1 cellular context compared by ENCODE assay signal in the genomic region with DNA sequence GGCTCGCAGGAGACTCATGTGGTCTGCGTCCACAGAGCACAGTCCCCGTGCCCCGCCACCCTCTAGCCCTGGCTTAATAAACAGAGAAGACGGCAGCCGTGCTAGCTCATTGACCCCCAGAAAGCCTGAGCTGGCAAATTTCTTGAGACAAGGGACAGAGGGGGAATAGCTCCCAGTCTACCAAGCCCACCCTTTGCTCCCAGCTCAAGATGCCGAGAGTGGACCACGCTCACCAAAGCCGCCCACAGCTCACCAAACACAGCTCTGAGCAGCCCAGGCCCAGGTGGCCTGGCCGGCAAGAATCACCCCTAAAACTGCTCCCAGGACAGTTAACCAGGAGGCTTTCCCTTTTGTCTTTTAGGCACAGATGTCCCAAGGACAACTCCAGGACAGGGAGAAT.
TF ChIP-seq lines count a peak whose summit lies in the region.

No MANE protein-coding gene starts in this region.

TF ChIP-seq in endothelial cell of umbilical vein, 7 proteins besides CTCF, POLR2A, EP300 and RAD21:
- TF ChIP-seq JUN (IDR thresholded peaks at IDR 0.05; ENCODE audit: borderline replicate concordance, insufficient read depth, insufficient read length, low read depth) (no peak), FOS (IDR thresholded peaks at IDR 0.05; ENCODE audit: borderline replicate concordance, insufficient read depth, low read length) (no peak), EZH2 (IDR thresholded peaks at IDR 0.05; ENCODE audit: borderline replicate concordance, low read depth, low read length, severe bottlenecking) (no peak), POLR2AphosphoS5 (IDR thresholded peaks at IDR 0.05; ENCODE audit: insufficient read depth, low read depth, low read length) (no peak), GATA2 (IDR thresholded peaks at IDR 0.05; ENCODE audit: insufficient read depth, insufficient read length, low read depth, low read length) (no peak), MYC (IDR thresholded peaks at IDR 0.05; ENCODE audit: low read depth, low read length) (no peak)
- TF ChIP-seq, protein P1, sequence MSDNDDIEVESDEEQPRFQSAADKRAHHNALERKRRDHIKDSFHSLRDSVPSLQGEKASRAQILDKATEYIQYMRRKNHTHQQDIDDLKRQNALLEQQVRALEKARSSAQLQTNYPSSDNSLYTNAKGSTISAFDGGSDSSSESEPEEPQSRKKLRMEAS (IDR thresholded peaks at IDR 0.05; ENCODE audit: insufficient read depth, insufficient read length): no peak
